ENCODE assay signal across 7 cellular contexts in the genomic region with DNA sequence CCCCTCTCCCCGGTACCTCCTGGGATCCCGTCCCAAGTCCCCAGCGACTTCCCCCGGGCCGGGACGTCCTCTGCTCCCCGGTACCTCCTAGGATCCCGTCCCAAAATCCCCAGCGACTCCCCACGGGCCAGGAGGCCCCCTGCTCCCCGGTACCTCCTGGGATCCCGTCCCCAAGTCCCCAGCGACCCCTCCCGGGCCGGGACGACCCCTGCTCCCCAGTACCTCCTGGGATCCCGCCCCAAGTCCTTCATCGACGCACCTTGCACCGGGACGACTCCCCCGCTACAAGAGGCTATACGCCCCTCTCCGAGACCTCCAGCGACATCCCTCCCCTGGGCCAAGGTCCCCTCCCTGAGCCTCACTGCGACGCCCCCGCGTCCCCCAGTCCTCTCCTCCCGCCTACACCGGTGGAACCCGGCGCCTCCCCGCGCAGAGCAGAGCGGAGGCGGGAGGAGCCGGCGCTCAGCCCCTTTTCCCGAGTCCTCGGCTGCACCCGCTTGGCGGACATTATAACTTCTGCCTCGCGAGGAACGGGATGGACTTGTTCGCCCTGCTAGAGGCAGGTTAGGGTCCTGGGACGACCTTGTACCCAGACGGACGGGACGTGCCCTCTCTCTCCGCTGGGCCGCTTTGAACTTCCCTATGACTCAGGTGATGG. TPM values are rescaled to one million over a fixed set of nuclear protein-coding genes. Genes with fewer than 3 reads are reported as not detected.
DNase-seq lines count a peak whose midpoint lies in the region; ATAC-seq and TF ChIP-seq lines count a peak whose summit lies in the region.

No MANE protein-coding gene starts in this region.

- intact Hi-C loops in activated CD4-positive, alpha-beta memory T cell treated with anti-CD3 and anti-CD28 coated beads for 36 hours (cut with micrococcal nuclease), result loop anchor here (5.0 to 10.0 kb wide), 2 partner anchors 171 to 191 kb away; a partner anchor contains a TSS

- ATAC-seq in GM21360 (IDR thresholded peaks at IDR 0.05; ENCODE audit: unreplicated experiment), result no peak

- no peak for DNase-seq in HFF-Myc (ENCODE audit: extremely low read depth, low read depth)
- peak; percentile 25 for DNase-seq in activated CD4-positive, alpha-beta memory T cell treated with anti-CD3 and anti-CD28 coated beads for 36 hours
- peak; percentile 31 for DNase-seq in fibroblast of gingiva (ENCODE audit: low read depth)
- DNase-seq in nephron progenitor cell, result peak; percentile 72
- no peak for DNase-seq in NCI-H526 treated with DMSO at 0.1 percent for 48 hours (lab: John Stamatoyannopoulos, UW)
- no peak for DNase-seq in NCI-H2029 treated with DMSO at 0.1 percent for 48 hours (lab: John Stamatoyannopoulos, UW)

- peaks cover 21% of the 10 kb centered on the region for H3K4me1 Mint-ChIP-seq in activated CD4-positive, alpha-beta memory T cell treated with anti-CD3 and anti-CD28 coated beads for 36 hours (ENCODE audit: low read depth)
- H3K4me1 Mint-ChIP-seq in nephron progenitor cell, result peaks cover 68% of the 10 kb centered on the region

- no peaks in the 10 kb centered on the region for H3K36me3 Mint-ChIP-seq in activated CD4-positive, alpha-beta memory T cell treated with anti-CD3 and anti-CD28 coated beads for 36 hours
- H3K36me3 Mint-ChIP-seq in nephron progenitor cell (ENCODE audit: low read depth), result no peaks in the 10 kb centered on the region

- no peaks in the 10 kb centered on the region for H3K9me3 Mint-ChIP-seq in activated CD4-positive, alpha-beta memory T cell treated with anti-CD3 and anti-CD28 coated beads for 36 hours
- no peaks in the 10 kb centered on the region for H3K9me3 Mint-ChIP-seq in nephron progenitor cell

- peaks cover 45% of the 10 kb centered on the region for H3K27me3 Mint-ChIP-seq in activated CD4-positive, alpha-beta memory T cell treated with anti-CD3 and anti-CD28 coated beads for 36 hours
- peaks cover 22% of the 10 kb centered on the region for H3K27me3 Mint-ChIP-seq in nephron progenitor cell (ENCODE audit: low read depth, poor library complexity)

- POLR2A ChIA-PET in activated CD4-positive, alpha-beta memory T cell treated with anti-CD3 and anti-CD28 coated beads for 36 hours (lab: Charles Lee), result no interaction called here

- H3K4me3 ChIP-seq in HFF-Myc (replicated peaks; ENCODE audit: low read depth, low read length), result peak overlapping the region; percentile 58

- no peak overlapping the region for H3K27ac Mint-ChIP-seq in activated CD4-positive, alpha-beta memory T cell treated with anti-CD3 and anti-CD28 coated beads for 36 hours
- H3K27ac Mint-ChIP-seq in nephron progenitor cell, result no peak overlapping the region

- peak overlapping the region; percentile 12 for H3K4me3 Mint-ChIP-seq in activated CD4-positive, alpha-beta memory T cell treated with anti-CD3 and anti-CD28 coated beads for 36 hours
- H3K4me3 Mint-ChIP-seq in nephron progenitor cell, result peak overlapping the region; percentile 77

- TF ChIP-seq CTCF in HFF-Myc (IDR thresholded peaks at IDR 0.05; ENCODE audit: low read depth, low read length, missing control alignments) (no peak), nephron progenitor cell (IDR thresholded peaks at IDR 0.05) (no peak)

- CTCF ChIA-PET in activated CD4-positive, alpha-beta memory T cell treated with anti-CD3 and anti-CD28 coated beads for 36 hours (lab: Charles Lee), result interaction anchor here (1.6 kb wide), 1 partner anchor 33 kb away, joined by 5 read pairs; no protein-coding TSS in a partner anchor

RNA-seq across cellular contexts. Expression of a gene that starts 0.9 kb away (rescaled TPM):
- total RNA-seq in activated CD4-positive, alpha-beta memory T cell treated with anti-CD3 and anti-CD28 coated beads for 36 hours, result under 1 TPM; 0.17 to 0.31 TPM

RNA-seq across cellular contexts. Expression of a gene that starts 12.1 kb away (rescaled TPM):
- total RNA-seq in activated CD4-positive, alpha-beta memory T cell treated with anti-CD3 and anti-CD28 coated beads for 36 hours, result not detected

Comparison
In these comparisons a context has a peak if more than half of its experiments do, and no peak if none do; other contexts are left out.
1. DNase-seq: peak in activated CD4-positive, alpha-beta memory T cell treated with anti-CD3 and anti-CD28 coated beads for 36 hours (single experiment), fibroblast of gingiva (single experiment) and nephron progenitor cell (single experiment); none in HFF-Myc (single experiment), NCI-H526 treated with DMSO at 0.1 percent for 48 hours (single experiment) and NCI-H2029 treated with DMSO at 0.1 percent for 48 hours (single experiment).